ENCODE assay signal across 22 cellular contexts in genomic region chr13:110271313-110271712, GRCh38. TPM values are rescaled to one million over a fixed set of nuclear protein-coding genes. Genes with fewer than 3 reads are reported as not detected.
"Had no signal": no experiment of that assay in that cellular context is flagged by ENCODE, and none has a peak within 500 bp of the region (broad histone marks: within the 10 kb centered on the region; RNA-seq: fewer than 3 reads in every experiment).

No MANE protein-coding gene starts in this region.

- H3K4me3 Mint-ChIP-seq: activated CD4-positive, alpha-beta T cell treated with anti-CD3 and anti-CD28 coated beads, Interleukin-2, amount 10 ng/mL, durations not matched to agents 24 days and 14 days; activated CD8-positive, alpha-beta T cell treated with anti-CD3 and anti-CD28 coated beads, Interleukin-2, amount 10 ng/mL, durations not matched to agents 7 days and 5 days; activated naive CD4-positive, alpha-beta T cell treated with anti-CD3 and anti-CD28 coated beads, Interleukin-2, amount 50 U/mL, for 24 hours; memory B cell; naive thymus-derived CD4-positive, alpha-beta T cell; neural progenitor cell; stimulated activated naive CD8-positive, alpha-beta T cell treated with anti-CD3 and anti-CD28 coated beads, Interleukin-15, Interleukin-2, amounts not matched to agents 100 ng/mL and 50 ng/mL, for 24 hours; T-cell; WTC11 had no signal

- ATAC-seq: activated CD8-positive, alpha-beta T cell treated with anti-CD3 and anti-CD28 coated beads, Interleukin-2, amount 10 ng/mL, durations not matched to agents 7 days and 5 days; foreskin keratinocyte; left lobe of liver; naive thymus-derived CD4-positive, alpha-beta T cell; SK-N-SH treated with all-trans-retinoic acid at 6 μM for 48 hours; T-cell; WTC11 had no signal

- H3K4me2 ChIP-seq: neural progenitor cell had no signal

- H3K9ac ChIP-seq: neural progenitor cell had no signal

- H3K9me3 ChIP-seq: breast epithelium, upper lobe of left lung had no signal

- H3K27me3 ChIP-seq: breast epithelium, foreskin keratinocyte, upper lobe of left lung had no signal

- DNase-seq: activated CD4-positive, alpha-beta T cell treated with anti-CD3 and anti-CD28 coated beads, Interleukin-2, amount 10 ng/mL, durations not matched to agents 24 days and 14 days; activated CD8-positive, alpha-beta memory T cell treated with anti-CD3 and anti-CD28 coated beads, Interleukin-2, amount 50 U/mL, for 48 hours; activated CD8-positive, alpha-beta T cell treated with anti-CD3 and anti-CD28 coated beads, Interleukin-2, amount 10 ng/mL, durations not matched to agents 7 days and 5 days; activated effector memory CD4-positive, alpha-beta T cell treated with Interleukin-2 at 50 U/mL for 16 hours; activated T-cell treated with anti-CD3 and anti-CD28 coated beads, Interleukin-2, amount 50 U/mL, for 48 hours; foreskin keratinocyte; glutamatergic neuron; hypothalamus; kidney; naive thymus-derived CD4-positive, alpha-beta T cell; SIG-M5; T-cell; upper lobe of left lung had no signal

- H3K36me3 Mint-ChIP-seq: activated naive CD4-positive, alpha-beta T cell treated with anti-CD3 and anti-CD28 coated beads, Interleukin-2, amount 50 U/mL, for 24 hours; memory B cell; naive thymus-derived CD4-positive, alpha-beta T cell; T-cell; WTC11 had no signal

- H3K27ac Mint-ChIP-seq: activated CD4-positive, alpha-beta T cell treated with anti-CD3 and anti-CD28 coated beads, Interleukin-2, amount 10 ng/mL, durations not matched to agents 24 days and 14 days; activated CD8-positive, alpha-beta T cell treated with anti-CD3 and anti-CD28 coated beads, Interleukin-2, amount 10 ng/mL, durations not matched to agents 7 days and 5 days; activated naive CD4-positive, alpha-beta T cell treated with anti-CD3 and anti-CD28 coated beads, Interleukin-2, amount 50 U/mL, for 24 hours; memory B cell; naive thymus-derived CD4-positive, alpha-beta T cell; neural progenitor cell; stimulated activated naive CD8-positive, alpha-beta T cell treated with anti-CD3 and anti-CD28 coated beads, Interleukin-15, Interleukin-2, amounts not matched to agents 100 ng/mL and 50 ng/mL, for 24 hours; T-cell; WTC11 had no signal

- H3K27ac ChIP-seq: breast epithelium, epithelial cell of prostate, foreskin keratinocyte, neural progenitor cell, upper lobe of left lung had no signal

- H3K4me1 Mint-ChIP-seq: activated CD4-positive, alpha-beta T cell treated with anti-CD3 and anti-CD28 coated beads, Interleukin-2, amount 10 ng/mL, durations not matched to agents 24 days and 14 days; activated naive CD4-positive, alpha-beta T cell treated with anti-CD3 and anti-CD28 coated beads, Interleukin-2, amount 50 U/mL, for 24 hours; memory B cell; naive thymus-derived CD4-positive, alpha-beta T cell; T-cell had no signal

- H3K27me3 Mint-ChIP-seq: memory B cell had no signal

- H3K4me3 ChIP-seq: breast epithelium, neural progenitor cell, upper lobe of left lung had no signal

- H3K4me1 ChIP-seq: breast epithelium had no signal

- H3K9me3 Mint-ChIP-seq: activated CD4-positive, alpha-beta T cell treated with anti-CD3 and anti-CD28 coated beads, Interleukin-2, amount 10 ng/mL, durations not matched to agents 24 days and 14 days; activated naive CD4-positive, alpha-beta T cell treated with anti-CD3 and anti-CD28 coated beads, Interleukin-2, amount 50 U/mL, for 24 hours; memory B cell; naive thymus-derived CD4-positive, alpha-beta T cell; stimulated activated naive CD8-positive, alpha-beta T cell treated with anti-CD3 and anti-CD28 coated beads, Interleukin-15, Interleukin-2, amounts not matched to agents 100 ng/mL and 50 ng/mL, for 24 hours; T-cell; WTC11 had no signal

- H3K36me3 ChIP-seq: breast epithelium, neural progenitor cell had no signal

- H2AFZ ChIP-seq: neural progenitor cell had no signal

RNA-seq across cellular contexts. Expression of gene COL4A1, which starts 35.6 kb away (rescaled TPM):
- total RNA-seq: activated CD4-positive, alpha-beta T cell treated with anti-CD3 and anti-CD28 coated beads, Interleukin-2, amount 10 ng/mL, durations not matched to agents 24 days and 14 days; activated CD8-positive, alpha-beta T cell treated with anti-CD3 and anti-CD28 coated beads, Interleukin-2, amount 10 ng/mL, durations not matched to agents 7 days and 5 days had no signal
- polyA plus RNA-seq: naive thymus-derived CD4-positive, alpha-beta T cell had no signal

RNA-seq across cellular contexts. Expression of gene COL4A2, which starts 35.8 kb away (rescaled TPM):
- total RNA-seq: activated CD4-positive, alpha-beta T cell treated with anti-CD3 and anti-CD28 coated beads, Interleukin-2, amount 10 ng/mL, durations not matched to agents 24 days and 14 days; activated CD8-positive, alpha-beta T cell treated with anti-CD3 and anti-CD28 coated beads, Interleukin-2, amount 10 ng/mL, durations not matched to agents 7 days and 5 days had no signal
- polyA plus RNA-seq: naive thymus-derived CD4-positive, alpha-beta T cell had no signal
